In genomic region chr2:98608962-98609604, GRCh38 we compare ENCODE assay signal across 8 cellular contexts. TPM values are rescaled to one million over a fixed set of nuclear protein-coding genes. Genes with fewer than 3 reads are reported as not detected.
A peak's percentile ranks its signal among the peaks of the same experiment; 100 is the strongest.
DNase-seq lines count a peak whose midpoint lies in the region; ATAC-seq and TF ChIP-seq lines count a peak whose summit lies in the region.

No MANE protein-coding gene starts in this region.

- ATAC-seq in DND-41 (ENCODE audit: insufficient read depth, low read depth) (peak; percentile 8; the same call in 2 of the 3 replicates), HG02642 (IDR thresholded peaks at IDR 0.05; ENCODE audit: poor library complexity, unreplicated experiment) (peak; percentile 16), T-helper 17 cell (peak; percentile 6), GM19351 (IDR thresholded peaks at IDR 0.05; ENCODE audit: unreplicated experiment) (no peak), HG03039 (IDR thresholded peaks at IDR 0.05; ENCODE audit: unreplicated experiment) (no peak)
- peak; percentile 8 to 15 for ATAC-seq in naive thymus-derived CD8-positive, alpha-beta T cell

- TF ChIP-seq POLR2A in esophagus squamous epithelium (IDR thresholded peaks at IDR 0.05) = no peak

- peaks cover 3% of the 10 kb centered on the region for H3K36me3 Mint-ChIP-seq in T-helper 17 cell (ENCODE audit: low read depth)
- peaks cover 0 to 43% (median 3%) of the 10 kb centered on the region in 3 donors for H3K36me3 Mint-ChIP-seq in naive thymus-derived CD8-positive, alpha-beta T cell

- peak overlapping the region; percentile 98 for H3K27ac Mint-ChIP-seq in T-helper 17 cell
- H3K27ac Mint-ChIP-seq in naive thymus-derived CD8-positive, alpha-beta T cell = peak overlapping the region; percentile 90 to 97 (median 94)

- H2AFZ ChIP-seq in DND-41 (ENCODE audit: low read depth, low read length) = peak overlapping the region; percentile 97

- peaks cover 72% of the 10 kb centered on the region for H3K79me2 ChIP-seq in DND-41 (ENCODE audit: insufficient read depth, low read length)

- peak overlapping the region; percentile 83 for H3K4me2 ChIP-seq in DND-41 (ENCODE audit: insufficient read depth, low read length)

- H3K4me3 ChIP-seq in DND-41 (ENCODE audit: low read depth in 1 of 2, low read length in 2 of 2) = peak overlapping the region; percentile 86 to 94
- peak overlapping the region; percentile 92 to 99 (median 95) for H3K4me3 ChIP-seq in esophagus squamous epithelium

- H3K36me3 ChIP-seq in DND-41 (ENCODE audit: insufficient read depth, low read length) (peaks cover 40% of the 10 kb centered on the region), esophagus squamous epithelium (peaks cover 0 to 40% (median 0%) of the 10 kb centered on the region in 3 donors)

- H4K20me1 ChIP-seq in DND-41 (ENCODE audit: insufficient read depth, low read length) = no peaks in the 10 kb centered on the region

- in situ Hi-C loops in G401 (cut with HindIII; ENCODE audit: low sequenced_read_pairs) = no loop called here

- no peak for DNase-seq in DND-41
- DNase-seq in T-helper 17 cell = no peak
- no peak for DNase-seq in esophagus squamous epithelium (lab: John Stamatoyannopoulos, UW)
- DNase-seq in naive thymus-derived CD8-positive, alpha-beta T cell = no peak
- no peak for DNase-seq in G401 (ENCODE audit: low spot score)

- H3K4me1 ChIP-seq in DND-41 (ENCODE audit: insufficient read depth, low read length) = peaks cover 45% of the 10 kb centered on the region
- peaks cover 34 to 66% (median 34%) of the 10 kb centered on the region in 3 donors for H3K4me1 ChIP-seq in esophagus squamous epithelium

- H3K4me3 Mint-ChIP-seq in T-helper 17 cell = peak overlapping the region; percentile 95
- peak overlapping the region; percentile 87 to 97 (median 92) for H3K4me3 Mint-ChIP-seq in naive thymus-derived CD8-positive, alpha-beta T cell

- peak overlapping the region; percentile 91 for H3K9ac ChIP-seq in DND-41 (ENCODE audit: low read depth, low read length)

- WGBS in esophagus squamous epithelium, 2 donors = 4% methylated on average over 12 to 23 of the region's 29 CpGs

- TF ChIP-seq CTCF in DND-41 (IDR thresholded peaks at IDR 0.05; ENCODE audit: borderline replicate concordance, extremely low read depth, low read length, poor library complexity, severe bottlenecking) (no peak), esophagus squamous epithelium (IDR thresholded peaks at IDR 0.05) (no peak)

- POLR2A ChIA-PET in naive thymus-derived CD8-positive, alpha-beta T cell (lab: Charles Lee) = interaction anchor here (0.7 to 1.8 kb wide), 12 partner anchors 9 to 728 kb away, joined by 3 to 7 read pairs (median 4); partner anchors contain the start of genes EIF5B, MGAT4A and TXNDC9

- peaks cover 48% of the 10 kb centered on the region for H3K4me1 Mint-ChIP-seq in T-helper 17 cell
- peaks cover 45 to 80% (median 72%) of the 10 kb centered on the region in 4 donors for H3K4me1 Mint-ChIP-seq in naive thymus-derived CD8-positive, alpha-beta T cell

- intact Hi-C loops in esophagus squamous epithelium (cut with DNase I) = loop anchor here (5.0 kb wide), 1 partner anchor 42 kb away; no protein-coding TSS in a partner anchor

- H3K9me3 Mint-ChIP-seq in naive thymus-derived CD8-positive, alpha-beta T cell = no peaks in the 10 kb centered on the region

- no peaks in the 10 kb centered on the region for H3K27me3 Mint-ChIP-seq in T-helper 17 cell
- no peaks in the 10 kb centered on the region for H3K27me3 Mint-ChIP-seq in naive thymus-derived CD8-positive, alpha-beta T cell

- no peaks in the 10 kb centered on the region for H3K9me3 ChIP-seq in DND-41 (ENCODE audit: insufficient read depth, low read length, severe bottlenecking)
- no peaks in the 10 kb centered on the region for H3K9me3 ChIP-seq in T-helper 17 cell (ENCODE audit: control insufficient read depth, low read length, poor library complexity, severe bottlenecking)
- H3K9me3 ChIP-seq in esophagus squamous epithelium = no peaks in the 10 kb centered on the region

- H3K27me3 ChIP-seq in DND-41 (ENCODE audit: insufficient read depth, low read length, poor library complexity) (no peaks in the 10 kb centered on the region), esophagus squamous epithelium (no peaks in the 10 kb centered on the region)

- H3K27ac ChIP-seq in DND-41 (ENCODE audit: low read length) (peak overlapping the region; percentile 94), esophagus squamous epithelium (peak overlapping the region; percentile 94 to 97 (median 96))

RNA-seq across cellular contexts. Expression of gene UNC50, which starts 0.7 kb away (rescaled TPM):
- total RNA-seq in T-helper 17 cell = 10 to 100 TPM; 12.0 to 14.8 TPM
- 10 to 100 TPM; 18.3 to 49.4 (median 36.3) TPM for total RNA-seq in esophagus squamous epithelium
- total RNA-seq in naive thymus-derived CD8-positive, alpha-beta T cell = 10 to 100 TPM; 41.3 to 45.1 TPM
- polyA plus RNA-seq in naive thymus-derived CD8-positive, alpha-beta T cell = 10 to 100 TPM; 32.1 to 41.7 (median 36.3) TPM
- 38.5 and 41.7 TPM in 2 replicates for total RNA-seq in G401 (2014; rRNA removed; shearing (Covaris generic))

RNA-seq across cellular contexts. Expression of gene COA5, which starts 0.8 kb away (rescaled TPM):
- total RNA-seq in T-helper 17 cell (10 to 100 TPM; 20.0 to 20.7 TPM), esophagus squamous epithelium (10 to 100 TPM; 15.5 to 37.8 (median 19.4) TPM)
- 10 to 100 TPM; 44.9 to 48.6 TPM for total RNA-seq in naive thymus-derived CD8-positive, alpha-beta T cell
- polyA plus RNA-seq in naive thymus-derived CD8-positive, alpha-beta T cell = 10 to 100 TPM; 29.8 to 43.8 (median 42.4) TPM
- total RNA-seq in G401 (2014; rRNA removed; shearing (Covaris generic)) = 21.5 and 37.0 TPM in 2 replicates

Comparison
In these comparisons a context has a peak if more than half of its experiments do, and no peak if none do; other contexts are left out.
1. ATAC-seq: peak in DND-41 (single experiment), HG02642 (single experiment), T-helper 17 cell (single experiment) and naive thymus-derived CD8-positive, alpha-beta T cell (2 of 2); none in GM19351 (single experiment) and HG03039 (single experiment).